In the genomic region with DNA sequence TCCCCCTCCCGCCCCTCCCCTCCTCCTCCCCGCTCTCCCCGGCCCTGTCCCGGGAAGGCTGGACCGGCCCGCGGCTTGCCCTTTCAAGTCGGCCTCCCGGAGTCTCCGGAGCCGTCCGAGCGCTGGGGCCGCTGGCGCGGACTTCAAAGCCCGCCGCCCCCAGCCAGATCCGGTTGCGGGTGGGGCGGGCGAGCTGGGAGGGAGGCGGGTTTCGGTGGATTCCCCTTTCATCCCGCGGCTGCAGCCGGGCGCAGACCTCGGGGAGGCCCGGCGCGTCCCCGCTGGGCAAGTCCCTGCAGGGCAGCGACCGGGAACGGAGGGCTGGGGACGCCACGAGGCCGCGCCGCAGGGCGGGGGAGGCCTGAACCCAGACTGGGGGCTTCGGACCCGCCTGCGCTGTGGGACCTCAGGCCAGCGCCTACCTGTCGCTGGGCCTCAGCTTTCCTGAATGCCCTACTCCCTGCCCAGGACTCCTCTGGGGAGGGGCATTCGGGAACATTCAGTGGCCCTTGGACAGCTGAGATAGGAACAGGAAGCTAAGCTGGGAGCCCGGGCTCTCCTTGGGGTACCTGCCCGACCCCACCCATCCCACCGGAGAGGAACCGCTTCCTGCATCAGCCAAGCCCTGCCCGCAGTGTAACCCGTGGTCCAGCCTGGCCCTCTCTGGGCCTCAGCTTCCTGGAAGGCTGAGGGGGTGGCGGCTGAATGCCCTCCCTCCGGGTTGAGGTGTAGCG, we compare ENCODE assay signal across 9 cellular contexts. TPM values are rescaled to one million over a fixed set of nuclear protein-coding genes. Genes with fewer than 3 reads are reported as not detected.
DNase-seq lines count a peak whose midpoint lies in the region; ATAC-seq and TF ChIP-seq lines count a peak whose summit lies in the region.
"Had no signal": no experiment of that assay in that cellular context is flagged by ENCODE, and none has a peak within 500 bp of the region (broad histone marks: within the 10 kb centered on the region; RNA-seq: fewer than 3 reads in every experiment).

No MANE protein-coding gene starts in this region.

- intact Hi-C loops in posterior cingulate gyrus (cut with DNase I) = no loop called here

- peak overlapping the region; percentile 59; the same call in 1 of the 2 replicates for H3K9ac ChIP-seq in HUES48 (ENCODE audit: low read depth, low read length)

- H3K27ac ChIP-seq in HUES48 (ENCODE audit: low read depth, low read length) (peak overlapping the region; percentile 84), substantia nigra (ENCODE audit: low read depth, low read length, poor library complexity, severe bottlenecking) (peak overlapping the region; percentile 35)

- no peaks in the 10 kb centered on the region for H3K27me3 ChIP-seq in BJ (ENCODE audit: control insufficient read depth, insufficient read depth, low read length)
- peaks cover 38% of the 10 kb centered on the region for H3K27me3 ChIP-seq in HUES48 (ENCODE audit: control insufficient read depth, insufficient read depth, low read length)

- CTCF ChIA-PET in BJ (lab: Yijun Ruan, JAX) = interaction anchor here (0.6 to 2.2 kb wide), 8 partner anchors 9 to 466 kb away, joined by 3 to 9 read pairs (median 4); no protein-coding TSS in a partner anchor

- H3K4me3 ChIP-seq in BJ (ENCODE audit: low read depth, low read length) = peak overlapping the region; percentile 49
- peak overlapping the region; percentile 71 for H3K4me3 ChIP-seq in HUES48 (ENCODE audit: low read depth, low read length)
- peak overlapping the region; percentile 31 to 46 for H3K4me3 ChIP-seq in cardiac fibroblast (replicated peaks in 1 of 2; ENCODE audit: low read depth in 2 of 2, low read length in 2 of 2)

- peak; percentile 66 for ATAC-seq in left lobe of liver
- no peak for ATAC-seq in GM19328 (IDR thresholded peaks at IDR 0.05; ENCODE audit: unreplicated experiment)

- H3K4me1 ChIP-seq in HUES48 (ENCODE audit: control insufficient read depth, insufficient read depth, low read length) = peaks cover 22% of the 10 kb centered on the region

- H3K36me3 ChIP-seq in BJ (ENCODE audit: control insufficient read depth, insufficient read depth, low read length) = no peaks in the 10 kb centered on the region
- no peaks in the 10 kb centered on the region for H3K36me3 ChIP-seq in HUES48 (ENCODE audit: control insufficient read depth, insufficient read depth, low read length)

- no peak for DNase-seq in BJ (ENCODE audit: low read depth)
- peak; percentile 68 to 76 for DNase-seq in cardiac fibroblast (ENCODE audit: low read depth in 2 of 2)
- DNase-seq in left lobe of liver (ENCODE audit: low spot score) = no peak
- DNase-seq in substantia nigra (lab: John Stamatoyannopoulos, UW) = peak in 3 of 49 donors; percentile 21 to 48 (median 25)
- no peak for DNase-seq in posterior cingulate gyrus
- no peak for DNase-seq in SIG-M5 treated with dmso at 0.1 percent for 504 hours (lab: John Stamatoyannopoulos, UW; ENCODE audit: unreplicated experiment)

- no peak for TF ChIP-seq CTCF in BJ (IDR thresholded peaks at IDR 0.05; ENCODE audit: insufficient read depth, low read depth, low read length)
- no peak for TF ChIP-seq CTCF in cardiac fibroblast (IDR thresholded peaks at IDR 0.05; ENCODE audit: low read depth, low read length)

- H3K9me3 ChIP-seq in HUES48 (ENCODE audit: control insufficient read depth, insufficient read depth, low read length) = no peaks in the 10 kb centered on the region

- POLR2A ChIA-PET in BJ (lab: Charles Lee) = interaction anchor here (0.6 kb wide), 1 partner anchor 9 kb away, joined by 4 read pairs; no protein-coding TSS in a partner anchor

RNA-seq across cellular contexts. Expression of a gene that starts 23.4 kb away (rescaled TPM):
- polyA plus RNA-seq in BJ (2011; rRNA removed) = 0.20 and 0.21 TPM in 2 replicates
- polyA minus RNA-seq in BJ (2011; rRNA and poly(A)+ RNA removed) = 0.09 TPM in 1 of 2 replicates, not detected in the other
- total RNA-seq in left lobe of liver = not detected
- total RNA-seq: dermis microvascular lymphatic vessel endothelial cell had no signal

RNA-seq across cellular contexts. Expression of a gene that starts 28.4 kb away (rescaled TPM):
- polyA plus RNA-seq in BJ (2011; rRNA removed) = 77.1 and 96.3 TPM in 2 replicates
- 24.0 and 39.5 TPM in 2 replicates for polyA minus RNA-seq in BJ (2011; rRNA and poly(A)+ RNA removed)
- total RNA-seq in left lobe of liver = 19.9 TPM

RNA-seq across cellular contexts. Expression of a gene that starts 44.4 kb away (rescaled TPM):
- polyA plus RNA-seq in BJ (2011; rRNA removed) = 13.1 and 23.2 TPM in 2 replicates
- 6.7 and 10.5 TPM in 2 replicates for polyA minus RNA-seq in BJ (2011; rRNA and poly(A)+ RNA removed)
- total RNA-seq in left lobe of liver = 6.6 TPM

Comparison
In these comparisons a context has a peak if more than half of its experiments do, and no peak if none do; other contexts are left out.
1. DNase-seq: peak in cardiac fibroblast (2 of 2); none in BJ (single experiment), left lobe of liver (single experiment), posterior cingulate gyrus (0 of 10) and SIG-M5 treated with dmso at 0.1 percent for 504 hours (single experiment).
2. Peak in every context shown above with its lines, with median percentiles within 50 percentile points of each other: H3K4me3 ChIP-seq.